1 cellular context compared by ENCODE assay signal in genomic region chr20:36384022-36384619, GRCh38.
TF ChIP-seq lines count a peak whose summit lies in the region.

No MANE protein-coding gene starts in this region.

TF ChIP-seq in K562, 482 proteins besides CTCF, POLR2A, EP300 and RAD21 (continued from another document and continues in another):
- TF ChIP-seq ZNF609 (CRISPR knock-in tag; IDR thresholded peaks at IDR 0.05; ENCODE audit: borderline replicate concordance) (peak; percentile 98), ZNF584 (CRISPR knock-in tag; IDR thresholded peaks at IDR 0.05; ENCODE audit: low read depth) (peak; percentile 95), ZNF12 (CRISPR knock-in tag; IDR thresholded peaks at IDR 0.05) (peak; percentile 93), E2F5 (CRISPR knock-in tag; IDR thresholded peaks at IDR 0.05) (peak; percentile 99), TRIM24 (IDR thresholded peaks at IDR 0.05) (no peak; a peak in 1 of 4 replicates), EHMT2 (IDR thresholded peaks at IDR 0.05) (peak; percentile 100), RBM15 (IDR thresholded peaks at IDR 0.05; ENCODE audit: insufficient read depth, low read length) (no peak), ZNF184 (CRISPR knock-in tag; IDR thresholded peaks at IDR 0.05) (peak; percentile 88), DPF2 (IDR thresholded peaks at IDR 0.05) (0 out of 2 replicates have a peak, but pooled peaks have one; percentile 22), FOXP1 (CRISPR knock-in tag; IDR thresholded peaks at IDR 0.05) (peak; percentile 99), ZSCAN32 (CRISPR knock-in tag; IDR thresholded peaks at IDR 0.05) (no peak), ZBTB2 (IDR thresholded peaks at IDR 0.05) (no peak), FOXA3 (CRISPR knock-in tag; conservative IDR thresholded peaks at IDR 0.05 in 1 of 2, IDR thresholded peaks at IDR 0.05 in 1 of 2) (peak in 1 of 2 experiments; percentile 91; a peak in 2 of 4 replicates), ATF2 (CRISPR knock-in tag; IDR thresholded peaks at IDR 0.05) (peak; percentile 83), POLR2H (tag; IDR thresholded peaks at IDR 0.05; ENCODE audit: low read depth) (no peak), ZNF124 (CRISPR knock-in tag; IDR thresholded peaks at IDR 0.05) (peak; percentile 78; the same call in 1 of the 2 replicates), MGA (IDR thresholded peaks at IDR 0.05) (no peak), CBFA2T3 (IDR thresholded peaks at IDR 0.05) (no peak), NUFIP1 (IDR thresholded peaks at IDR 0.05; ENCODE audit: partially characterized antibody) (no peak), SREBF2 (CRISPR knock-in tag; IDR thresholded peaks at IDR 0.05) (peak; percentile 99), NCOA6 (IDR thresholded peaks at IDR 0.05) (peak; percentile 99), SRSF1 (IDR thresholded peaks at IDR 0.05; ENCODE audit: low read depth, low read length) (no peak), DLX4 (CRISPR knock-in tag; IDR thresholded peaks at IDR 0.05) (no peak), C11orf30 (IDR thresholded peaks at IDR 0.05; ENCODE audit: low read depth) (no peak), ZNF134 (CRISPR knock-in tag; conservative IDR thresholded peaks at IDR 0.05) (0 out of 2 replicates have a peak, but pooled peaks have one; percentile 35), THRB (CRISPR knock-in tag; conservative IDR thresholded peaks at IDR 0.05) (peak; percentile 81; the same call in 1 of the 2 replicates), ATF1 (CRISPR knock-in tag; IDR thresholded peaks at IDR 0.05) (peak; percentile 80), ATF1 (tag; IDR thresholded peaks at IDR 0.05) (peak; percentile 27; the same call in 1 of the 2 replicates), NFATC3 (IDR thresholded peaks at IDR 0.05) (no peak), ZNF133 (CRISPR knock-in tag; IDR thresholded peaks at IDR 0.05) (no peak)
